Comparison of ENCODE assay signal across 1 cellular context in the genomic region with DNA sequence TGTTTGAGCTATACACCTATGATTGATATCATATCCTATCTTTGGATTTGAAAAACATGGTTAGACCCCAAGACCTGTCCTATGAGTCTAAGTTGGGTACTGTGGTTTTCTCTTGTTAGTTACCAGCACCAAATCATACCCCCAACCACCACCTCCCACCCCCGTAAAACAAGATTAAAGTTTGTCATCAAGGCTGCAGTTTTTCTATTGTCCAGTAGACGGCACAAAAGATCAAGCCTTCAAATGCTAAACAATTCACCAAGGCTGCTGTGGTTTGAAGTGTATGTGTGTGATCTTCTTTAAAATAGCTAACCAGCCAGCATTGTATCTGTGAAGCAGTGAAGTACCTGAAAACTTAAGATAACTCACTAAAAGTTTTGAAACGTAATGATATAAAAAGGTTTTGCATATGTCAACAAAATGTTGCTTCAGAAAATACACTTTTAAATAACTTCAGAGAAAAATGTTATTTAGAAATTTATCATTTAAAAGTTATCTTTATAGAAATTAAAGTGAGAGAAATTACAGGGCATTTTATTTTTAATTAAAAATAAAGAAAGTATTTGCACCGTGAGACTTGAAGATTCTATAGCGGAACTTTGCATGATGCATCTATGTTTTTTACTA.
A peak's percentile ranks its signal among the peaks of the same experiment; 100 is the strongest.
TF ChIP-seq lines count a peak whose summit lies in the region.

No MANE protein-coding gene starts in this region.

TF ChIP-seq in K562, 482 proteins besides CTCF, POLR2A, EP300 and RAD21 (continued from another document):
- TF ChIP-seq ZNF23 (CRISPR knock-in tag; IDR thresholded peaks at IDR 0.05) (no peak), PHF21A (IDR thresholded peaks at IDR 0.05; ENCODE audit: borderline replicate concordance, low read depth) (no peak), VEZF1 (CRISPR knock-in tag; IDR thresholded peaks at IDR 0.05) (peak; percentile 35; the same call in 1 of the 2 replicates), PTBP1 (IDR thresholded peaks at IDR 0.05; ENCODE audit: low read depth, low read length) (no peak), CREM (IDR thresholded peaks at IDR 0.05; ENCODE audit: low read depth) (0 out of 2 replicates have a peak, but pooled peaks have one; percentile 16), ZBTB11 (CRISPR knock-in tag; IDR thresholded peaks at IDR 0.05) (no peak), RNF2 (IDR thresholded peaks at IDR 0.05) (0 out of 2 replicates have a peak, but pooled peaks have one; percentile 14), TSHZ1 (CRISPR knock-in tag; IDR thresholded peaks at IDR 0.05) (no peak), RFX1 (IDR thresholded peaks at IDR 0.05) (no peak), HMBOX1 (IDR thresholded peaks at IDR 0.05) (peak; percentile 43; the same call in 1 of the 2 replicates)
- TF ChIP-seq, protein P1, sequence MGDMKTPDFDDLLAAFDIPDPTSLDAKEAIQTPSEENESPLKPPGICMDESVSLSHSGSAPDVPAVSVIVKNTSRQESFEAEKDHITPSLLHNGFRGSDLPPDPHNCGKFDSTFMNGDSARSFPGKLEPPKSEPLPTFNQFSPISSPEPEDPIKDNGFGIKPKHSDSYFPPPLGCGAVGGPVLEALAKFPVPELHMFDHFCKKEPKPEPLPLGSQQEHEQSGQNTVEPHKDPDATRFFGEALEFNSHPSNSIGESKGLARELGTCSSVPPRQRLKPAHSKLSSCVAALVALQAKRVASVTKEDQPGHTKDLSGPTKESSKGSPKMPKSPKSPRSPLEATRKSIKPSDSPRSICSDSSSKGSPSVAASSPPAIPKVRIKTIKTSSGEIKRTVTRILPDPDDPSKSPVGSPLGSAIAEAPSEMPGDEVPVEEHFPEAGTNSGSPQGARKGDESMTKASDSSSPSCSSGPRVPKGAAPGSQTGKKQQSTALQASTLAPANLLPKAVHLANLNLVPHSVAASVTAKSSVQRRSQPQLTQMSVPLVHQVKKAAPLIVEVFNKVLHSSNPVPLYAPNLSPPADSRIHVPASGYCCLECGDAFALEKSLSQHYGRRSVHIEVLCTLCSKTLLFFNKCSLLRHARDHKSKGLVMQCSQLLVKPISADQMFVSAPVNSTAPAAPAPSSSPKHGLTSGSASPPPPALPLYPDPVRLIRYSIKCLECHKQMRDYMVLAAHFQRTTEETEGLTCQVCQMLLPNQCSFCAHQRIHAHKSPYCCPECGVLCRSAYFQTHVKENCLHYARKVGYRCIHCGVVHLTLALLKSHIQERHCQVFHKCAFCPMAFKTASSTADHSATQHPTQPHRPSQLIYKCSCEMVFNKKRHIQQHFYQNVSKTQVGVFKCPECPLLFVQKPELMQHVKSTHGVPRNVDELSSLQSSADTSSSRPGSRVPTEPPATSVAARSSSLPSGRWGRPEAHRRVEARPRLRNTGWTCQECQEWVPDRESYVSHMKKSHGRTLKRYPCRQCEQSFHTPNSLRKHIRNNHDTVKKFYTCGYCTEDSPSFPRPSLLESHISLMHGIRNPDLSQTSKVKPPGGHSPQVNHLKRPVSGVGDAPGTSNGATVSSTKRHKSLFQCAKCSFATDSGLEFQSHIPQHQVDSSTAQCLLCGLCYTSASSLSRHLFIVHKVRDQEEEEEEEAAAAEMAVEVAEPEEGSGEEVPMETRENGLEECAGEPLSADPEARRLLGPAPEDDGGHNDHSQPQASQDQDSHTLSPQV (IDR thresholded peaks at IDR 0.05), result no peak
- TF ChIP-seq, protein P2, sequence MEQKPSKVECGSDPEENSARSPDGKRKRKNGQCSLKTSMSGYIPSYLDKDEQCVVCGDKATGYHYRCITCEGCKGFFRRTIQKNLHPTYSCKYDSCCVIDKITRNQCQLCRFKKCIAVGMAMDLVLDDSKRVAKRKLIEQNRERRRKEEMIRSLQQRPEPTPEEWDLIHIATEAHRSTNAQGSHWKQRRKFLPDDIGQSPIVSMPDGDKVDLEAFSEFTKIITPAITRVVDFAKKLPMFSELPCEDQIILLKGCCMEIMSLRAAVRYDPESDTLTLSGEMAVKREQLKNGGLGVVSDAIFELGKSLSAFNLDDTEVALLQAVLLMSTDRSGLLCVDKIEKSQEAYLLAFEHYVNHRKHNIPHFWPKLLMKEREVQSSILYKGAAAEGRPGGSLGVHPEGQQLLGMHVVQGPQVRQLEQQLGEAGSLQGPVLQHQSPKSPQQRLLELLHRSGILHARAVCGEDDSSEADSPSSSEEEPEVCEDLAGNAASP (IDR thresholded peaks at IDR 0.05), result no peak
- TF ChIP-seq, protein P3, sequence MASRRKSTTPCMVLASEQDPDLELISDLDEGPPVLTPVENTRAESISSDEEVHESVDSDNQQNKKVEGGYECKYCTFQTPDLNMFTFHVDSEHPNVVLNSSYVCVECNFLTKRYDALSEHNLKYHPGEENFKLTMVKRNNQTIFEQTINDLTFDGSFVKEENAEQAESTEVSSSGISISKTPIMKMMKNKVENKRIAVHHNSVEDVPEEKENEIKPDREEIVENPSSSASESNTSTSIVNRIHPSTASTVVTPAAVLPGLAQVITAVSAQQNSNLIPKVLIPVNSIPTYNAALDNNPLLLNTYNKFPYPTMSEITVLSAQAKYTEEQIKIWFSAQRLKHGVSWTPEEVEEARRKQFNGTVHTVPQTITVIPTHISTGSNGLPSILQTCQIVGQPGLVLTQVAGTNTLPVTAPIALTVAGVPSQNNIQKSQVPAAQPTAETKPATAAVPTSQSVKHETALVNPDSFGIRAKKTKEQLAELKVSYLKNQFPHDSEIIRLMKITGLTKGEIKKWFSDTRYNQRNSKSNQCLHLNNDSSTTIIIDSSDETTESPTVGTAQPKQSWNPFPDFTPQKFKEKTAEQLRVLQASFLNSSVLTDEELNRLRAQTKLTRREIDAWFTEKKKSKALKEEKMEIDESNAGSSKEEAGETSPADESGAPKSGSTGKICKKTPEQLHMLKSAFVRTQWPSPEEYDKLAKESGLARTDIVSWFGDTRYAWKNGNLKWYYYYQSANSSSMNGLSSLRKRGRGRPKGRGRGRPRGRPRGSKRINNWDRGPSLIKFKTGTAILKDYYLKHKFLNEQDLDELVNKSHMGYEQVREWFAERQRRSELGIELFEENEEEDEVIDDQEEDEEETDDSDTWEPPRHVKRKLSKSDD (conservative IDR thresholded peaks at IDR 0.05; ENCODE audit: low read length), result no peak
- TF ChIP-seq, protein P4, sequence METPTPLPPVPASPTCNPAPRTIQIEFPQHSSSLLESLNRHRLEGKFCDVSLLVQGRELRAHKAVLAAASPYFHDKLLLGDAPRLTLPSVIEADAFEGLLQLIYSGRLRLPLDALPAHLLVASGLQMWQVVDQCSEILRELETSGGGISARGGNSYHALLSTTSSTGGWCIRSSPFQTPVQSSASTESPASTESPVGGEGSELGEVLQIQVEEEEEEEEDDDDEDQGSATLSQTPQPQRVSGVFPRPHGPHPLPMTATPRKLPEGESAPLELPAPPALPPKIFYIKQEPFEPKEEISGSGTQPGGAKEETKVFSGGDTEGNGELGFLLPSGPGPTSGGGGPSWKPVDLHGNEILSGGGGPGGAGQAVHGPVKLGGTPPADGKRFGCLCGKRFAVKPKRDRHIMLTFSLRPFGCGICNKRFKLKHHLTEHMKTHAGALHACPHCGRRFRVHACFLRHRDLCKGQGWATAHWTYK (CRISPR knock-in tag; IDR thresholded peaks at IDR 0.05), result no peak
TF ChIP-seq in K562: peak in this region for 12.
